ENCODE assay signal across 8 cellular contexts in the genomic region with DNA sequence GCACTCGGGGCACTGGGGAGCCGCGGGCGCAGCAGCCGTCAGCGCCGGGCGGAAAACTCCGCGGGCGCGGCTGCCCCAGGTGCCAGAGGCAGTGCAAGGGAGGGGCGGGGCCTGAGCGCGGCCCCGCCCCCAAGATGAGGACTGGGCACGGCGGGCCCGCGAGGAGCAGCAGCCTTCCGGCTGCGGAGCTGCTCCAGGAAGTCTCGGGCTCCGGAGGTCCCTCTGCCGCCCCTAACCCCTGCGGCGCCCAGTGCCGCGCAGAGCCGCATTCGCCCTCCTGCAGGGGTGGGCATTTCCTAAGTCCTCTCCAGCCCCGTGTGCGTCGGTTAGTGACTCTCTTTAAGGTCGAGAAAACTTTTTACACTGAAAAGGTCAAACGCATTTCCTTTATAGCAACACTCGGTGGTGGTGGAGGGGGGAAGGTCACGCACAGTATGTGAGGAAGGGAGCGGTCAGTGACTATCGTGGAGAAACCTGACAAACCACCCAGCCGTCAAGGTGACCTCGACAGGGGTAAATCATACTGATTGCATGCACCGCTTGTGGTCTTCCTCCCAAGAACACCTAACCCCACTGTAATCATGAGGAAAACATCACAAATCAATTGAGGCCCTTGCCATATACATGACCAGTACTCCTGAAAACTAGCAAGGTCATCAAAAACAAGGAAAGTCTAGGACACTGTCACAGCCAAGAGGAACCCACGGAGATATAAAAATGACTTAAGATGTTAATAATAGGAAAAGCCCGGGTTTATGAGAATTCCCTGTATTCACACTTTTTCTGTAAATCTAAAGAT. TPM values are rescaled to one million over a fixed set of nuclear protein-coding genes. Genes with fewer than 3 reads are reported as not detected.
A peak's percentile ranks its signal among the peaks of the same experiment; 100 is the strongest.
DNase-seq lines count a peak whose midpoint lies in the region; ATAC-seq and TF ChIP-seq lines count a peak whose summit lies in the region.

ANXA11 (minus strand) TSS at position 60 of the 799 bp plus-strand sequence. CDS start 32,676 bp downstream, outside the sequence.

- intact Hi-C loops in activated T-helper 2 cell treated with anti-CD3 and anti-CD28 coated beads, Interferon-gamma antibody, Interleukin-2, Interleukin-4, amounts not matched to agents 10 μg/mL and 5 μg/mL and 100 μg/mL, durations not matched to agents 14 hours and 24 hours and 36 hours (cut with micrococcal nuclease): loop anchor here (1.0 to 10.0 kb wide), 3 partner anchors 53 to 871 kb away; no protein-coding TSS in a partner anchor

- no peak for TF ChIP-seq CTCF in subcutaneous adipose tissue (IDR thresholded peaks at IDR 0.05; ENCODE audit: low read depth)

- no peaks in the 10 kb centered on the region for H3K27me3 Mint-ChIP-seq in IgD-negative memory B cell
- H3K27me3 Mint-ChIP-seq in activated T-helper 2 cell treated with anti-CD3 and anti-CD28 coated beads, Interferon-gamma antibody, Interleukin-2, Interleukin-4, amounts not matched to agents 10 μg/mL and 5 μg/mL and 100 μg/mL, durations not matched to agents 14 hours and 24 hours and 36 hours (ENCODE audit: low read depth): no peaks in the 10 kb centered on the region

- peaks cover 30% of the 10 kb centered on the region for H3K27me3 ChIP-seq in neuron (ENCODE audit: insufficient read depth, low read length)

- ATAC-seq in GM21528 (IDR thresholded peaks at IDR 0.05; ENCODE audit: low FRiP score, unreplicated experiment): peak; percentile 88

- peaks cover 3% of the 10 kb centered on the region for H3K36me3 Mint-ChIP-seq in IgD-negative memory B cell
- peaks cover 28% of the 10 kb centered on the region for H3K36me3 Mint-ChIP-seq in activated T-helper 2 cell treated with anti-CD3 and anti-CD28 coated beads, Interferon-gamma antibody, Interleukin-2, Interleukin-4, amounts not matched to agents 10 μg/mL and 5 μg/mL and 100 μg/mL, durations not matched to agents 14 hours and 24 hours and 36 hours (ENCODE audit: low read depth)

- H3K4me1 Mint-ChIP-seq in IgD-negative memory B cell: peaks cover 25 to 40% (median 38%) of the 10 kb centered on the region in 3 donors
- peaks cover 45% of the 10 kb centered on the region for H3K4me1 Mint-ChIP-seq in activated T-helper 2 cell treated with anti-CD3 and anti-CD28 coated beads, Interferon-gamma antibody, Interleukin-2, Interleukin-4, amounts not matched to agents 10 μg/mL and 5 μg/mL and 100 μg/mL, durations not matched to agents 14 hours and 24 hours and 36 hours (ENCODE audit: low read depth)

- peak; percentile 80 for DNase-seq in DMS53 treated with DMSO at 0.1 percent for 48 hours (lab: John Stamatoyannopoulos, UW; ENCODE audit: unreplicated experiment)
- DNase-seq in RPMI7951 (ENCODE audit: low read depth): peak; percentile 73
- DNase-seq in activated T-helper 2 cell treated with anti-CD3 and anti-CD28 coated beads, Interferon-gamma antibody, Interleukin-2, Interleukin-4, amounts not matched to agents 10 μg/mL and 5 μg/mL and 100 μg/mL, durations not matched to agents 14 hours and 24 hours and 36 hours (ENCODE audit: low spot score): peak; percentile 76
- peak; percentile 31 for DNase-seq in fibroblast of the conjunctiva (ENCODE audit: low read depth)

- no peaks in the 10 kb centered on the region for H3K36me3 ChIP-seq in neuron (ENCODE audit: insufficient read depth, low read length)

- H3K4me3 ChIP-seq in neuron (ENCODE audit: low read length): peak within 1 kb of the TSS; percentile 58

- H3K4me1 ChIP-seq in neuron (ENCODE audit: insufficient read depth, low read length): peaks cover 5% of the 10 kb centered on the region

- H3K9me3 Mint-ChIP-seq in IgD-negative memory B cell: no peaks in the 10 kb centered on the region
- no peaks in the 10 kb centered on the region for H3K9me3 Mint-ChIP-seq in activated T-helper 2 cell treated with anti-CD3 and anti-CD28 coated beads, Interferon-gamma antibody, Interleukin-2, Interleukin-4, amounts not matched to agents 10 μg/mL and 5 μg/mL and 100 μg/mL, durations not matched to agents 14 hours and 24 hours and 36 hours

- H3K4me3 Mint-ChIP-seq in IgD-negative memory B cell: peak within 1 kb of the TSS; percentile 91 to 96 (median 92)
- H3K4me3 Mint-ChIP-seq in activated T-helper 2 cell treated with anti-CD3 and anti-CD28 coated beads, Interferon-gamma antibody, Interleukin-2, Interleukin-4, amounts not matched to agents 10 μg/mL and 5 μg/mL and 100 μg/mL, durations not matched to agents 14 hours and 24 hours and 36 hours (ENCODE audit: low read depth): peak within 1 kb of the TSS; percentile 97

- H2AFZ ChIP-seq in neuron (ENCODE audit: low read depth, low read length): peak within 1 kb of the TSS; percentile 97

- peak within 1 kb of the TSS; percentile 71 to 97 (median 96) for H3K27ac Mint-ChIP-seq in IgD-negative memory B cell
- H3K27ac Mint-ChIP-seq in activated T-helper 2 cell treated with anti-CD3 and anti-CD28 coated beads, Interferon-gamma antibody, Interleukin-2, Interleukin-4, amounts not matched to agents 10 μg/mL and 5 μg/mL and 100 μg/mL, durations not matched to agents 14 hours and 24 hours and 36 hours: peak within 1 kb of the TSS; percentile 86

- H3K9me3 ChIP-seq in neuron (ENCODE audit: low read length): no peaks in the 10 kb centered on the region

RNA-seq across cellular contexts. Expression of gene ANXA11, which starts in this region (rescaled TPM):
- polyA plus RNA-seq in IgD-negative memory B cell: 243 TPM
- 88.0 and 104 TPM in 2 replicates for total RNA-seq in RPMI7951 (2014; rRNA removed; shearing (Covaris generic))
- 251 and 264 TPM in 2 replicates for total RNA-seq in activated T-helper 2 cell treated with anti-CD3 and anti-CD28 coated beads, Interferon-gamma antibody, Interleukin-2, Interleukin-4, amounts not matched to agents 10 μg/mL and 5 μg/mL and 100 μg/mL, durations not matched to agents 14 hours and 24 hours and 36 hours
- 100 to 1,000 TPM; 119 to 171 (median 140) TPM for total RNA-seq in subcutaneous adipose tissue

Comparison
In these comparisons a context has a peak if more than half of its experiments do, and no peak if none do; other contexts are left out.
1. Peak in every context shown above with its lines: DNase-seq, ATAC-seq and H3K4me3 ChIP-seq.